36 cellular contexts compared by ENCODE assay signal in the genomic region with DNA sequence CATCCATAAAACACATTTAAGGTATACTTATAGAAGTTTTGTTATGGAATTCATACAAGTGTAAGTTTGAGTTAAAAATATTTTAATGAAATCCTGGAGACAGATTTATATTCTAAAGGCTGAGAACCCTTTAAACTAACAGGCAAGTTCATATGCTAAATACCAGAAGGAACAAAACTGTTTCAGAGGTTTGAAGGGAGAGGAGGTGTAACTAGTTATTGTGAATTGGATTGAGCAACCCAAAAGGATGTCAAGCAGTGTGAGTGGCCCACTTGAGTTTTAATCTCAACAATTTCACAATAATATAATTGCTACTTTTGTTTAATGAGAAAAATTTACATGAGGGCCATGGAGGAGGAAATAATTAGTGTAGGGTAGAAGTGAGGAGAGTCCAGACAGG.
"Had no signal": no experiment of that assay in that cellular context is flagged by ENCODE, and none has a peak within 500 bp of the region (broad histone marks: within the 10 kb centered on the region; RNA-seq: fewer than 3 reads in every experiment).

No MANE protein-coding gene starts in this region.

- H3K36me3 ChIP-seq: WERI-Rb-1 had no signal

- H2AFZ ChIP-seq: PC-9 had no signal

- ATAC-seq: activated CD8-positive, alpha-beta memory T cell treated with anti-CD3 and anti-CD28 coated beads, Interleukin-2, amount 10 ng/mL, durations not matched to agents 7 days and 5 days; activated naive CD8-positive, alpha-beta T cell treated with anti-CD3 and anti-CD28 coated beads, Interleukin-2, amount 50 U/mL, for 24 hours had no signal

- H3K4me3 ChIP-seq: PC-9 had no signal

- H3K4me2 ChIP-seq: PC-9 had no signal

- H3K27ac ChIP-seq: PC-9, WERI-Rb-1 had no signal

- FAIRE-seq: bronchial epithelial cell had no signal

- DNase-seq: activated CD4-positive, alpha-beta memory T cell treated with anti-CD3 and anti-CD28 coated beads, Interleukin-2, amount 10 ng/mL, durations not matched to agents 7 days and 5 days; activated CD4-positive, alpha-beta T cell treated with anti-CD3 and anti-CD28 coated beads for 1 hour; activated CD4-positive, alpha-beta T cell treated with anti-CD3 and anti-CD28 coated beads for 48 hours; activated CD4-positive, CD25-positive, alpha-beta regulatory T cell; activated CD8-positive, alpha-beta memory T cell treated with anti-CD3 and anti-CD28 coated beads for 24 hours; activated CD8-positive, alpha-beta memory T cell treated with anti-CD3 and anti-CD28 coated beads, Interleukin-2, amount 10 ng/mL, durations not matched to agents 7 days and 5 days; activated CD8-positive, alpha-beta memory T cell treated with anti-CD3 and anti-CD28 coated beads, Interleukin-2, amount 50 U/mL, for 48 hours; activated effector memory CD4-positive, alpha-beta T cell treated with Interleukin-2 at 50 U/mL for 16 hours; activated naive CD4-positive, alpha-beta T cell treated with anti-CD3 and anti-CD28 coated beads, Interleukin-2, amount 10 ng/mL, durations not matched to agents 7 days and 5 days; activated naive CD8-positive, alpha-beta T cell treated with anti-CD3 and anti-CD28 coated beads, Interleukin-2, amount 50 U/mL, for 24 hours; activated T-cell treated with anti-CD3 and anti-CD28 coated beads, Interleukin-2, amount 50 U/mL, for 48 hours; anterior cingulate cortex; caudate nucleus; cerebellar nuclear complex; Kasumi-1; KG1; MM.1S; MV-4-11; NCI-H1092; NCI-H1436 treated with DMSO at 0.1 percent for 48 hours; NCI-H1694 treated with DMSO at 0.1 percent for 48 hours; NCI-H2029; NCI-H2171 treated with DMSO at 0.1 percent for 48 hours; NCI-H226; NCI-H446 treated with DMSO at 0.1 percent for 48 hours; NCI-H524; NCI-H69; NCI-H82; NK-92 treated with Interleukin-12 subunit alpha and Interleukin-12 subunit beta, amount 100 ng/mL, for 24 hours; PC-9; Right ventricle myocardium superior; T-helper 1 cell; T-helper 2 cell; T-helper 9 cell; WERI-Rb-1 had no signal
